ENCODE assay signal across 24 cellular contexts in the genomic region with DNA sequence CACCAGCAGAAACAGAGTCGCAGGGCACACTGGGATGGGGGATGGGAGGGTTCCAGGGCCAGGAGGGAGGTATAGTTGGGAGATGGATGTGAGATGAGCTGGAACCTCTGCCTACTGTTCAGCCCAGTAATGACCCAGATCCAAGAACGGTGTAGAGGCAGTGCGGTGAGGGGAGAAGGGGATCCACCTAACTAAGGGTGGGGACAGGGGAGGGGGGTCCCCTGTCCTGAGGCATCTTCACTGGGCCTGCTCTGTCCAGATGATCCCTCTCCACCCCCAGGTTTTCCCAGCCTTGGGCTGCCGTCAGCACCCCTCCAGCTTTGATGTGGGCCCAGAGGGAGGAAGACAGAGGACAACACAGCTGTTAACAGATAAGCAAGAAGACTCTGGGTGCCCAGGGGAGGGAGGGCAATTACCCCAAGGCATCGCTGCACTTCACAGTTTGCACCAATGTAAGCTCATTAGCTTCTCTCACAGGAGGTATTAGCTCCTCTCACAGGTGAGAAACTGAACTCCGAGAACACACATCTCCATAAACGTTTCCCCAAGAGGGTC. TPM values are rescaled to one million over a fixed set of nuclear protein-coding genes. Genes with fewer than 3 reads are reported as not detected.
DNase-seq lines count a peak whose midpoint lies in the region; ATAC-seq and TF ChIP-seq lines count a peak whose summit lies in the region.
"Had no signal": no experiment of that assay in that cellular context is flagged by ENCODE, and none has a peak within 500 bp of the region (broad histone marks: within the 10 kb centered on the region; RNA-seq: fewer than 3 reads in every experiment).

No MANE protein-coding gene starts in this region.

- H3K9ac ChIP-seq in SU-DHL-6 (ENCODE audit: low read length) (no peak overlapping the region), endodermal cell (ENCODE audit: extremely low read depth, low read length, poor library complexity, severe bottlenecking) (no peak overlapping the region)

- H3K9me3 Mint-ChIP-seq in activated CD8-positive, alpha-beta T cell treated with anti-CD3 and anti-CD28 coated beads for 36 hours: no peaks in the 10 kb centered on the region
- H3K9me3 Mint-ChIP-seq in activated CD8-positive, alpha-beta T cell treated with anti-CD3 and anti-CD28 coated beads, Interleukin-2, amount 10 ng/mL, durations not matched to agents 7 days and 5 days (ENCODE audit: insufficient read depth): no peaks in the 10 kb centered on the region
- H3K9me3 Mint-ChIP-seq in endodermal cell: no peaks in the 10 kb centered on the region
- H3K9me3 Mint-ChIP-seq: natural killer cell treated with Interleukin-12 subunit alpha and Interleukin-12 subunit beta and Interleukin-15 and Interleukin-18, amount 100 ng/mL, for 72 hours; T-cell had no signal

- TF ChIP-seq POLR2A in spleen (IDR thresholded peaks at IDR 0.05): no peak

- no peak overlapping the region for H3K4me2 ChIP-seq in SU-DHL-6 (ENCODE audit: low read depth, low read length, poor library complexity, severe bottlenecking)
- H3K4me2 ChIP-seq: A549 had no signal

- no peak for TF ChIP-seq CTCF in activated CD8-positive, alpha-beta T cell treated with anti-CD3 and anti-CD28 coated beads for 36 hours (IDR thresholded peaks at IDR 0.05)
- no peak for TF ChIP-seq CTCF in SU-DHL-6 (IDR thresholded peaks at IDR 0.05; ENCODE audit: insufficient read depth, low read length, poor library complexity, severe bottlenecking)
- TF ChIP-seq CTCF in endodermal cell (conservative IDR thresholded peaks at IDR 0.05): peak; percentile 19
- TF ChIP-seq CTCF in spleen (IDR thresholded peaks at IDR 0.05 in 8 of 11, conservative IDR thresholded peaks at IDR 0.05 in 3 of 11): no peak

- H3K9me3 ChIP-seq in SU-DHL-6 (ENCODE audit: insufficient read depth, low read length): no peaks in the 10 kb centered on the region
- H3K9me3 ChIP-seq in endodermal cell (ENCODE audit: control insufficient read depth, low read length): no peaks in the 10 kb centered on the region
- H3K9me3 ChIP-seq in spleen: no peaks in the 10 kb centered on the region
- H3K9me3 ChIP-seq: A549, HAP-1, heart right ventricle, right lobe of liver had no signal

- H3F3A ChIP-seq in SU-DHL-6 (ENCODE audit: insufficient read depth): peaks cover 16% of the 10 kb centered on the region; the same call in 1 of the 2 replicates

- H3K36me3 Mint-ChIP-seq in activated CD8-positive, alpha-beta T cell treated with anti-CD3 and anti-CD28 coated beads for 36 hours (ENCODE audit: low read depth): no peaks in the 10 kb centered on the region
- no peaks in the 10 kb centered on the region for H3K36me3 Mint-ChIP-seq in activated CD8-positive, alpha-beta T cell treated with anti-CD3 and anti-CD28 coated beads, Interleukin-2, amount 10 ng/mL, durations not matched to agents 7 days and 5 days (ENCODE audit: low read depth)
- no peaks in the 10 kb centered on the region for H3K36me3 Mint-ChIP-seq in endodermal cell (ENCODE audit: low read depth)
- H3K36me3 Mint-ChIP-seq: natural killer cell treated with Interleukin-12 subunit alpha and Interleukin-12 subunit beta and Interleukin-15 and Interleukin-18, amount 100 ng/mL, for 72 hours; T-cell had no signal

- H3K9me2 ChIP-seq in SU-DHL-6 (replicated peaks; ENCODE audit: insufficient read depth, low read length): no peaks in the 10 kb centered on the region

- peaks cover 91% of the 10 kb centered on the region for H3K79me2 ChIP-seq in SU-DHL-6 (ENCODE audit: insufficient read depth, low read length)

- intact Hi-C loops in activated CD8-positive, alpha-beta T cell treated with anti-CD3 and anti-CD28 coated beads for 36 hours (cut with micrococcal nuclease): no loop called here
- intact Hi-C loops in spleen (cut with DNase I; ENCODE audit: low total_unique reads): no loop called here

- H3K4me3 ChIP-seq in SU-DHL-6 (ENCODE audit: insufficient read depth, low read length, poor library complexity, severe bottlenecking): no peak overlapping the region
- no peak overlapping the region for H3K4me3 ChIP-seq in endodermal cell (ENCODE audit: low read length)
- no peak overlapping the region for H3K4me3 ChIP-seq in spleen
- H3K4me3 ChIP-seq: A549, HAP-1, heart right ventricle, right lobe of liver had no signal

- DNase-seq in activated CD8-positive, alpha-beta T cell treated with anti-CD3 and anti-CD28 coated beads for 36 hours: no peak
- DNase-seq in activated CD8-positive, alpha-beta T cell treated with anti-CD3 and anti-CD28 coated beads, Interleukin-2, amount 10 ng/mL, durations not matched to agents 7 days and 5 days: no peak
- DNase-seq in endodermal cell (peak; percentile 64), spleen (peak; percentile 30), T-helper 2 cell (no peak), NOMO-1 (lab: John Stamatoyannopoulos, UW; ENCODE audit: unreplicated experiment in 2 of 2) (no peak), NCI-H128 (lab: John Stamatoyannopoulos, UW; ENCODE audit: unreplicated experiment) (no peak)
- DNase-seq: activated CD4-positive, alpha-beta T cell treated with anti-CD3 and anti-CD28 coated beads, Interleukin-2, amount 50 U/mL, for 48 hours; anterior cingulate cortex; Calu3; heart right ventricle; KG1; midbrain; NCI-H1694 treated with DMSO at 0.1 percent for 48 hours; NCI-H748 treated with DMSO at 0.1 percent for 48 hours; Right ventricle myocardium superior; substantia nigra; T-cell had no signal

- H3K27me3 ChIP-seq in SU-DHL-6 (ENCODE audit: low read length) (no peaks in the 10 kb centered on the region), endodermal cell (ENCODE audit: control insufficient read depth, insufficient read depth, low read length, poor library complexity, severe bottlenecking) (no peaks in the 10 kb centered on the region), spleen (replicated peaks in 1 of 7) (no peaks in the 10 kb centered on the region)
- H3K27me3 ChIP-seq: heart right ventricle, right lobe of liver had no signal

- H3K27me3 Mint-ChIP-seq in activated CD8-positive, alpha-beta T cell treated with anti-CD3 and anti-CD28 coated beads for 36 hours: no peaks in the 10 kb centered on the region
- no peaks in the 10 kb centered on the region for H3K27me3 Mint-ChIP-seq in activated CD8-positive, alpha-beta T cell treated with anti-CD3 and anti-CD28 coated beads, Interleukin-2, amount 10 ng/mL, durations not matched to agents 7 days and 5 days (ENCODE audit: low read depth)
- H3K27me3 Mint-ChIP-seq in endodermal cell (ENCODE audit: insufficient read depth): no peaks in the 10 kb centered on the region
- H3K27me3 Mint-ChIP-seq: B cell; natural killer cell treated with Interleukin-12 subunit alpha and Interleukin-12 subunit beta and Interleukin-15 and Interleukin-18, amount 100 ng/mL, for 72 hours; T-cell had no signal

- POLR2A ChIA-PET in activated CD8-positive, alpha-beta T cell treated with anti-CD3 and anti-CD28 coated beads for 36 hours (lab: Charles Lee): no interaction called here
- POLR2A ChIA-PET in activated CD8-positive, alpha-beta T cell treated with anti-CD3 and anti-CD28 coated beads, Interleukin-2, amount 10 ng/mL, durations not matched to agents 7 days and 5 days (lab: Charles Lee): no interaction called here

- peak overlapping the region; percentile 9 for H3K27ac Mint-ChIP-seq in activated CD8-positive, alpha-beta T cell treated with anti-CD3 and anti-CD28 coated beads for 36 hours
- H3K27ac Mint-ChIP-seq in activated CD8-positive, alpha-beta T cell treated with anti-CD3 and anti-CD28 coated beads, Interleukin-2, amount 10 ng/mL, durations not matched to agents 7 days and 5 days: no peak overlapping the region
- peak overlapping the region; percentile 74 for H3K27ac Mint-ChIP-seq in endodermal cell
- H3K27ac Mint-ChIP-seq: B cell, T-cell had no signal

- H3K4me1 Mint-ChIP-seq in activated CD8-positive, alpha-beta T cell treated with anti-CD3 and anti-CD28 coated beads for 36 hours (ENCODE audit: low read depth): peaks cover 72% of the 10 kb centered on the region
- H3K4me1 Mint-ChIP-seq in activated CD8-positive, alpha-beta T cell treated with anti-CD3 and anti-CD28 coated beads, Interleukin-2, amount 10 ng/mL, durations not matched to agents 7 days and 5 days (ENCODE audit: low read depth): peaks cover 30% of the 10 kb centered on the region
- peaks cover 21% of the 10 kb centered on the region for H3K4me1 Mint-ChIP-seq in endodermal cell

- CTCF ChIA-PET in activated CD8-positive, alpha-beta T cell treated with anti-CD3 and anti-CD28 coated beads for 36 hours (lab: Charles Lee): interaction anchor here (1.2 kb wide), 1 partner anchor 17 kb away, joined by 4 read pairs; no protein-coding TSS in a partner anchor
- CTCF ChIA-PET in activated CD8-positive, alpha-beta T cell treated with anti-CD3 and anti-CD28 coated beads, Interleukin-2, amount 10 ng/mL, durations not matched to agents 7 days and 5 days (lab: Charles Lee): no interaction called here

- peaks cover 20% of the 10 kb centered on the region for H4K20me1 ChIP-seq in SU-DHL-6 (ENCODE audit: low read depth, low read length)

- H3K36me3 ChIP-seq in SU-DHL-6 (ENCODE audit: low read length) (no peaks in the 10 kb centered on the region), endodermal cell (ENCODE audit: control insufficient read depth, insufficient read depth, low read length) (no peaks in the 10 kb centered on the region), spleen (no peaks in the 10 kb centered on the region)
- H3K36me3 ChIP-seq: HAP-1, heart right ventricle, right lobe of liver had no signal

- no peak overlapping the region for H2AFZ ChIP-seq in SU-DHL-6 (ENCODE audit: low read depth, low read length, severe bottlenecking)

- WGBS in endodermal cell (ENCODE audit: insufficient coverage in 1 of 2, insufficient read length in 1 of 2), 2 experiments: 73 to 100% methylated on average over 1 to 7 of the region's 7 CpGs
- WGBS in spleen, 5 donors: 74 to 84% (median 81%) methylated on average over 7 of the region's 7 CpGs

- H3K4me3 Mint-ChIP-seq in activated CD8-positive, alpha-beta T cell treated with anti-CD3 and anti-CD28 coated beads for 36 hours: no peak overlapping the region
- H3K4me3 Mint-ChIP-seq in activated CD8-positive, alpha-beta T cell treated with anti-CD3 and anti-CD28 coated beads, Interleukin-2, amount 10 ng/mL, durations not matched to agents 7 days and 5 days: no peak overlapping the region
- no peak overlapping the region for H3K4me3 Mint-ChIP-seq in endodermal cell
- H3K4me3 Mint-ChIP-seq: B cell; natural killer cell treated with Interleukin-12 subunit alpha and Interleukin-12 subunit beta and Interleukin-15 and Interleukin-18, amount 100 ng/mL, for 72 hours; T-cell had no signal

- H3K4me1 ChIP-seq in endodermal cell (ENCODE audit: control insufficient read depth, insufficient read depth, low read length) (peaks cover 7% of the 10 kb centered on the region), spleen (peaks cover 21 to 99% (median 93%) of the 10 kb centered on the region in 6 donors)

- peak overlapping the region; percentile 18; the same call in 1 of the 2 replicates for H3K27ac ChIP-seq in SU-DHL-6 (ENCODE audit: low read depth, low read length)
- no peak overlapping the region for H3K27ac ChIP-seq in endodermal cell (ENCODE audit: low read depth, low read length)
- H3K27ac ChIP-seq in spleen: peak overlapping the region in 1 of 8 donors; percentile 38
- H3K27ac ChIP-seq: A549, right lobe of liver had no signal

- ATAC-seq in activated CD8-positive, alpha-beta T cell treated with anti-CD3 and anti-CD28 coated beads for 36 hours: no peak
- no peak for ATAC-seq in activated CD8-positive, alpha-beta T cell treated with anti-CD3 and anti-CD28 coated beads, Interleukin-2, amount 10 ng/mL, durations not matched to agents 7 days and 5 days
- ATAC-seq: A549, heart right ventricle, right lobe of liver, T-cell had no signal

RNA-seq across cellular contexts. Expression of a gene that starts 19.3 kb away (rescaled TPM):
- total RNA-seq in activated CD8-positive, alpha-beta T cell treated with anti-CD3 and anti-CD28 coated beads for 36 hours: 10 to 100 TPM; 14.2 to 16.8 TPM
- total RNA-seq in activated CD8-positive, alpha-beta T cell treated with anti-CD3 and anti-CD28 coated beads, Interleukin-2, amount 10 ng/mL, durations not matched to agents 7 days and 5 days: 10 to 100 TPM; 31.9 to 32.5 TPM
- 10 to 100 TPM; 20.7 to 20.9 TPM for total RNA-seq in endodermal cell
- 25.4 TPM for polyA plus RNA-seq in endodermal cell (2013, experiment 1 of 2)
- polyA plus RNA-seq in endodermal cell (2013, experiment 2 of 2): 24.1 TPM
- 10 to 100 TPM; 30.6 to 55.7 (median 36.8) TPM for total RNA-seq in spleen
- polyA plus RNA-seq in spleen: 10 to 100 TPM in 2 of 3 donors, 1 to 10 TPM in 1; 9.4 to 12.0 (median 11.7) TPM

Comparison
In these comparisons a context has a peak if more than half of its experiments do, and no peak if none do; other contexts are left out.
1. DNase-seq: peak in endodermal cell (single experiment) and spleen (single experiment); none in activated CD8-positive, alpha-beta T cell treated with anti-CD3 and anti-CD28 coated beads for 36 hours (single experiment), activated CD8-positive, alpha-beta T cell treated with anti-CD3 and anti-CD28 coated beads, Interleukin-2, amount 10 ng/mL, durations not matched to agents 7 days and 5 days (single experiment), T-helper 2 cell (0 of 5), NOMO-1 (0 of 2) and NCI-H128 (single experiment).